In genomic region chr1:235873045-235873444, GRCh38 we compare ENCODE assay signal across 20 cellular contexts. TPM values are rescaled to one million over a fixed set of nuclear protein-coding genes. Genes with fewer than 3 reads are reported as not detected.
A peak's percentile ranks its signal among the peaks of the same experiment; 100 is the strongest.
DNase-seq lines count a peak whose midpoint lies in the region; ATAC-seq and TF ChIP-seq lines count a peak whose summit lies in the region.
"Had no signal": no experiment of that assay in that cellular context is flagged by ENCODE, and none has a peak within 500 bp of the region (broad histone marks: within the 10 kb centered on the region; RNA-seq: fewer than 3 reads in every experiment).

No MANE protein-coding gene starts in this region.

- H3K9me3 ChIP-seq in thymus (ENCODE audit: control insufficient read depth) (no peaks in the 10 kb centered on the region), breast epithelium (no peaks in the 10 kb centered on the region)
- H3K9me3 ChIP-seq: esophagus muscularis mucosa, stomach had no signal

- H3K27me3 ChIP-seq in thymus (ENCODE audit: control insufficient read depth, insufficient read depth) (no peaks in the 10 kb centered on the region), breast epithelium (no peaks in the 10 kb centered on the region)
- H3K27me3 ChIP-seq: dorsolateral prefrontal cortex, esophagus muscularis mucosa, stomach had no signal

- intact Hi-C loops in activated CD4-positive, alpha-beta memory T cell treated with anti-CD3 and anti-CD28 coated beads for 36 hours (cut with micrococcal nuclease), result loop anchor here (1.0 to 2.0 kb wide), 3 partner anchors 13 to 16 kb away; no protein-coding TSS in a partner anchor
- intact Hi-C loops in breast epithelium (cut with DNase I; ENCODE audit: low total_unique reads), result no loop called here

- peak overlapping the region; percentile 18 for H3K27ac ChIP-seq in thymus (ENCODE audit: low read depth)
- H3K27ac ChIP-seq in breast epithelium, result peak overlapping the region in 1 of 2 donors; percentile 3
- H3K27ac ChIP-seq: esophagus muscularis mucosa, WERI-Rb-1 had no signal

- no peak overlapping the region for H3K4me3 ChIP-seq in thymus (ENCODE audit: low read length)
- H3K4me3 ChIP-seq in breast epithelium, result no peak overlapping the region
- H3K4me3 ChIP-seq: dorsolateral prefrontal cortex, esophagus muscularis mucosa, stomach had no signal

- ATAC-seq in effector memory CD8-positive, alpha-beta T cell (replicated peaks), result peak; percentile 63

- H3K4me1 Mint-ChIP-seq in activated CD4-positive, alpha-beta memory T cell treated with anti-CD3 and anti-CD28 coated beads for 36 hours (ENCODE audit: low read depth), result peaks cover 66% of the 10 kb centered on the region
- peaks cover 35 to 50% of the 10 kb centered on the region in 2 donors for H3K4me1 Mint-ChIP-seq in effector memory CD8-positive, alpha-beta T cell (ENCODE audit: low read depth in 2 of 2)

- WGBS in thymus, result 69% methylated on average over 1 of the region's 1 CpG

- no peaks in the 10 kb centered on the region for H3K27me3 Mint-ChIP-seq in activated CD4-positive, alpha-beta memory T cell treated with anti-CD3 and anti-CD28 coated beads for 36 hours
- no peaks in the 10 kb centered on the region for H3K27me3 Mint-ChIP-seq in effector memory CD8-positive, alpha-beta T cell

- peaks cover 12% of the 10 kb centered on the region for H3K4me1 ChIP-seq in thymus (ENCODE audit: control insufficient read depth, insufficient read depth, low read length)
- H3K4me1 ChIP-seq in breast epithelium, result no peaks in the 10 kb centered on the region

- TF ChIP-seq POLR2A in breast epithelium (IDR thresholded peaks at IDR 0.05), result no peak

- CTCF ChIA-PET in activated CD4-positive, alpha-beta memory T cell treated with anti-CD3 and anti-CD28 coated beads for 36 hours (lab: Charles Lee), result no interaction called here

- H3K36me3 Mint-ChIP-seq in activated CD4-positive, alpha-beta memory T cell treated with anti-CD3 and anti-CD28 coated beads for 36 hours, result no peaks in the 10 kb centered on the region
- H3K36me3 Mint-ChIP-seq in effector memory CD8-positive, alpha-beta T cell (ENCODE audit: insufficient read depth), result peaks cover 16% of the 10 kb centered on the region
- H3K36me3 Mint-ChIP-seq: brain had no signal

- DNase-seq in stimulated activated CD4-positive, alpha-beta T cell treated with anti-CD3 and anti-CD28 coated beads, Interleukin-1b, Interleukin-23, amount 100 ng/mL, for 48 hours, result peak; percentile 54
- DNase-seq in stimulated activated CD4-positive, alpha-beta T cell treated with anti-CD3 and anti-CD28 coated beads, Interleukin-4, amount 100 ng/mL, for 4 hours, result no peak
- DNase-seq in activated CD4-positive, alpha-beta memory T cell treated with anti-CD3 and anti-CD28 coated beads for 36 hours, result peak; percentile 54
- DNase-seq in effector memory CD8-positive, alpha-beta T cell, result peak in 2 of 3 experiments; percentile 17 to 21
- DNase-seq in breast epithelium (ENCODE audit: low spot score in 2 of 2), result no peak
- no peak for DNase-seq in GM13977 (ENCODE audit: low spot score)
- DNase-seq in NOMO-1 treated with DMSO at 0.1 percent for 48 hours (lab: John Stamatoyannopoulos, UW; ENCODE audit: unreplicated experiment), result no peak
- DNase-seq: Calu3, dorsolateral prefrontal cortex, glutamatergic neuron, IMR-90, mesendoderm, MV-4-11, NCI-H2171, NCI-H82, stomach, WERI-Rb-1 had no signal

- in situ Hi-C loops in GM13977 (cut with MboI; ENCODE audit: low pct_unique_long_range_greater_than_20kb, low sequenced_read_pairs, unreplicated experiment), result no loop called here

- peak overlapping the region; percentile 31 for H3K4me3 Mint-ChIP-seq in activated CD4-positive, alpha-beta memory T cell treated with anti-CD3 and anti-CD28 coated beads for 36 hours
- H3K4me3 Mint-ChIP-seq in effector memory CD8-positive, alpha-beta T cell, result peak overlapping the region; percentile 57 to 67
- H3K4me3 Mint-ChIP-seq: brain had no signal

- H3K27ac Mint-ChIP-seq in activated CD4-positive, alpha-beta memory T cell treated with anti-CD3 and anti-CD28 coated beads for 36 hours, result peak overlapping the region; percentile 92
- H3K27ac Mint-ChIP-seq in effector memory CD8-positive, alpha-beta T cell, result peak overlapping the region; percentile 76 to 94
- H3K27ac Mint-ChIP-seq: brain had no signal

- no peaks in the 10 kb centered on the region for H3K36me3 ChIP-seq in thymus (ENCODE audit: control insufficient read depth, insufficient read depth)
- H3K36me3 ChIP-seq in breast epithelium, result no peaks in the 10 kb centered on the region
- H3K36me3 ChIP-seq: esophagus muscularis mucosa, stomach, WERI-Rb-1 had no signal

- no peaks in the 10 kb centered on the region for H3K9me3 Mint-ChIP-seq in activated CD4-positive, alpha-beta memory T cell treated with anti-CD3 and anti-CD28 coated beads for 36 hours
- H3K9me3 Mint-ChIP-seq in effector memory CD8-positive, alpha-beta T cell, result no peaks in the 10 kb centered on the region
- H3K9me3 Mint-ChIP-seq: brain had no signal

- POLR2A ChIA-PET in activated CD4-positive, alpha-beta memory T cell treated with anti-CD3 and anti-CD28 coated beads for 36 hours (lab: Charles Lee), result no interaction called here

- TF ChIP-seq CTCF in breast epithelium (IDR thresholded peaks at IDR 0.05), result no peak
- TF ChIP-seq CTCF in GM13977 (IDR thresholded peaks at IDR 0.05; ENCODE audit: extremely low read depth, insufficient read depth, missing control alignments), result no peak

RNA-seq across cellular contexts. Expression of gene LYST, which starts 6.3 kb away (rescaled TPM):
- total RNA-seq in activated CD4-positive, alpha-beta memory T cell treated with anti-CD3 and anti-CD28 coated beads for 36 hours, result 10 to 100 TPM; 26.5 to 28.0 TPM
- polyA plus RNA-seq in thymus, result 25.7 TPM
- 10 to 100 TPM; 63.3 to 78.3 (median 66.1) TPM for total RNA-seq in breast epithelium

Comparison
In these comparisons a context has a peak if more than half of its experiments do, and no peak if none do; other contexts are left out.
1. DNase-seq: peak in stimulated activated CD4-positive, alpha-beta T cell treated with anti-CD3 and anti-CD28 coated beads, Interleukin-1b, Interleukin-23, amount 100 ng/mL, for 48 hours (single experiment), activated CD4-positive, alpha-beta memory T cell treated with anti-CD3 and anti-CD28 coated beads for 36 hours (single experiment) and effector memory CD8-positive, alpha-beta T cell (2 of 3); none in stimulated activated CD4-positive, alpha-beta T cell treated with anti-CD3 and anti-CD28 coated beads, Interleukin-4, amount 100 ng/mL, for 4 hours (0 of 2), breast epithelium (0 of 2), GM13977 (single experiment) and NOMO-1 treated with DMSO at 0.1 percent for 48 hours (single experiment).